ENCODE assay signal across 1 cellular context in genomic region chr15:76337739-76338554, GRCh38.
A peak's percentile ranks its signal among the peaks of the same experiment; 100 is the strongest.
TF ChIP-seq lines count a peak whose summit lies in the region.

No MANE protein-coding gene starts in this region.

TF ChIP-seq in HepG2, 621 proteins besides CTCF, POLR2A, EP300 and RAD21 (continued from another document and continues in another):
- TF ChIP-seq POGK (CRISPR knock-in tag; conservative IDR thresholded peaks at IDR 0.05) (0 out of 2 replicates have a peak, but pooled peaks have one; percentile 54), PAF1 (CRISPR knock-in tag; IDR thresholded peaks at IDR 0.05) (no peak), ZSCAN20 (CRISPR knock-in tag; IDR thresholded peaks at IDR 0.05; ENCODE audit: borderline replicate concordance) (peak; percentile 83), ZSCAN12 (CRISPR knock-in tag; IDR thresholded peaks at IDR 0.05) (no peak; the same call in 1 of the 2 replicates), HES4 (CRISPR knock-in tag; IDR thresholded peaks at IDR 0.05; ENCODE audit: borderline replicate concordance) (peak; percentile 89), BCL6 (CRISPR knock-in tag; IDR thresholded peaks at IDR 0.05) (no peak; the same call in 1 of the 2 replicates), ZNF878 (CRISPR knock-in tag; IDR thresholded peaks at IDR 0.05) (no peak), ZNF12 (CRISPR knock-in tag; IDR thresholded peaks at IDR 0.05) (no peak), CSRNP2 (CRISPR knock-in tag; conservative IDR thresholded peaks at IDR 0.05; ENCODE audit: low read depth) (no peak), BCLAF1 (IDR thresholded peaks at IDR 0.05) (no peak), ZNF441 (CRISPR knock-in tag; IDR thresholded peaks at IDR 0.05; ENCODE audit: borderline replicate concordance) (peak; percentile 71), FOXA1 (IDR thresholded peaks at IDR 0.05) (no peak), FOXA1 (CRISPR knock-in tag; IDR thresholded peaks at IDR 0.05) (0 out of 2 replicates have a peak, but pooled peaks have one; percentile 13), HNF1A (IDR thresholded peaks at IDR 0.05; ENCODE audit: low read depth) (no peak), HNF1A (CRISPR knock-in tag; IDR thresholded peaks at IDR 0.05; ENCODE audit: borderline replicate concordance) (no peak), ZBTB7B (CRISPR knock-in tag; IDR thresholded peaks at IDR 0.05) (no peak), MIER3 (CRISPR knock-in tag; IDR thresholded peaks at IDR 0.05; ENCODE audit: borderline replicate concordance) (no peak), ZNF781 (CRISPR knock-in tag; IDR thresholded peaks at IDR 0.05; ENCODE audit: borderline replicate concordance, not compliant biosample characterization) (no peak), PHF20 (CRISPR knock-in tag; IDR thresholded peaks at IDR 0.05) (no peak), AGO1 (IDR thresholded peaks at IDR 0.05; ENCODE audit: low read depth, low read length, poor library complexity, severe bottlenecking) (no peak), MLX (CRISPR knock-in tag; IDR thresholded peaks at IDR 0.05) (no peak), PRDM15 (CRISPR knock-in tag; IDR thresholded peaks at IDR 0.05) (peak; percentile 56; the same call in 1 of the 2 replicates), CBX2 (IDR thresholded peaks at IDR 0.05; ENCODE audit: low read depth, low read length) (no peak), CBX2 (CRISPR knock-in tag; IDR thresholded peaks at IDR 0.05; ENCODE audit: low read depth) (no peak), ZNF572 (CRISPR knock-in tag; IDR thresholded peaks at IDR 0.05) (no peak), ATF7-NPFF (CRISPR knock-in tag; IDR thresholded peaks at IDR 0.05; ENCODE audit: low read depth) (peak; percentile 69; the same call in 1 of the 2 replicates), MYNN (CRISPR knock-in tag; IDR thresholded peaks at IDR 0.05; ENCODE audit: low read depth) (no peak), JUND (CRISPR knock-in tag; IDR thresholded peaks at IDR 0.05) (no peak), ZBED4 (CRISPR knock-in tag; IDR thresholded peaks at IDR 0.05; ENCODE audit: borderline replicate concordance) (no peak), ZNF468 (CRISPR knock-in tag; IDR thresholded peaks at IDR 0.05) (peak; percentile 50; the same call in 1 of the 2 replicates), XRCC5 (optimal IDR thresholded peaks at IDR 0.05; ENCODE audit: low read length) (no peak), NFE2L2 (IDR thresholded peaks at IDR 0.05; ENCODE audit: low read length) (no peak), MAF1 (CRISPR knock-in tag; IDR thresholded peaks at IDR 0.05; ENCODE audit: borderline replicate concordance) (no peak; the same call in 1 of the 2 replicates), ZNF644 (CRISPR knock-in tag; IDR thresholded peaks at IDR 0.05; ENCODE audit: low read depth) (no peak), HINFP (CRISPR knock-in tag; IDR thresholded peaks at IDR 0.05; ENCODE audit: low read depth) (no peak)
